Comparison of ENCODE assay signal across 8 cellular contexts in the genomic region with DNA sequence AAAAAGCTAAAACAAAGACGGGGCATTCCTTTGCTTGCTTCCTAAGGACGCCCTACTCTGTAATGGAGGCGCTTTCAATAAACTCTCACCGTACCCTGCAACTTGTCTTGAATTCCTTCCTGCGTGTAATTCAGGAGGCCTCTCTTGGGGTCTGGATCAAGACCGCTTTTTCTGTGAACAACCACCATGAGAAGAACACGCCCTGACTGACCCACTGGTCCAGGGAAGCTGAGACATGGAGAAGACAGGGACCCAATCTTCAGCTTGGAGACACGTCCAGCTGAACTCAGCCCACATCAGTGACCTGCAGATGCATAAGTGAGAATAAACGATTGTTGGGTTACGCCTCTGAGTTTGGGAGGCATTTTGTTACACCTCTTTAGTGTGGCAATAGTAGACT. TPM values are rescaled to one million over a fixed set of nuclear protein-coding genes. Genes with fewer than 3 reads are reported as not detected.
DNase-seq lines count a peak whose midpoint lies in the region; ATAC-seq and TF ChIP-seq lines count a peak whose summit lies in the region.

No MANE protein-coding gene starts in this region.

- no peak for DNase-seq in esophagus squamous epithelium (lab: John Stamatoyannopoulos, UW)
- DNase-seq in gastrocnemius medialis, result no peak
- DNase-seq in AG20443 (ENCODE audit: low spot score), result no peak
- no peak for DNase-seq in NCI-H446 (lab: John Stamatoyannopoulos, UW)
- no peak for DNase-seq in HK-2 (ENCODE audit: unreplicated experiment)
- DNase-seq in erythroblast (lab: John Stamatoyannopoulos, UW), result no peak

- TF ChIP-seq POLR2A in esophagus squamous epithelium (IDR thresholded peaks at IDR 0.05), result no peak
- TF ChIP-seq POLR2A in gastrocnemius medialis (IDR thresholded peaks at IDR 0.05), result no peak
- no peak for TF ChIP-seq POLR2A in erythroblast (IDR thresholded peaks at IDR 0.05; ENCODE audit: low read length)

- 94 to 98% methylated on average over 9 to 10 of the region's 10 CpGs for whole genome bisulfite sequencing in esophagus squamous epithelium, 2 donors

- H3K9ac ChIP-seq in ES-I3 (ENCODE audit: low read depth, low read length) (peak overlapping the region; percentile 42; the same call in 1 of the 2 replicates), OCI-LY1 (ENCODE audit: low read length) (peak overlapping the region; percentile 82; the same call in 1 of the 2 replicates)

- H3K9me3 ChIP-seq in ES-I3 (ENCODE audit: control insufficient read depth, insufficient read depth, low read length) (no peaks in the 10 kb centered on the region), OCI-LY1 (ENCODE audit: low read length) (no peaks in the 10 kb centered on the region), esophagus squamous epithelium (no peaks in the 10 kb centered on the region), gastrocnemius medialis (no peaks in the 10 kb centered on the region)

- intact Hi-C loops in esophagus squamous epithelium (cut with DNase I) (no loop called here), gastrocnemius medialis (cut with DNase I; ENCODE audit: low total_unique reads) (loop anchor here (10.0 kb wide), 2 partner anchors 145 to 685 kb away; no protein-coding TSS in a partner anchor)

- H2AFZ ChIP-seq in OCI-LY1 (ENCODE audit: low read length), result no peak overlapping the region; the same call in 1 of the 2 replicates

- ATAC-seq in gastrocnemius medialis, result no peak

- in situ Hi-C loops in gastrocnemius medialis (cut with MboI; ENCODE audit: low sequenced_read_pairs in 4 of 4), result loop anchor here in 3 of 4 donors (25.0 kb wide), 2 partner anchors 183 to 483 kb away; a partner anchor contains a TSS

- H3K9me2 ChIP-seq in OCI-LY1 (ENCODE audit: low read depth, low read length), result no peaks in the 10 kb centered on the region

- H3F3A ChIP-seq in OCI-LY1 (ENCODE audit: insufficient read depth, low read length), result no peaks in the 10 kb centered on the region

- peak overlapping the region; percentile 83 for H3K4me2 ChIP-seq in OCI-LY1 (ENCODE audit: low read length)

- no peaks in the 10 kb centered on the region for H3K79me2 ChIP-seq in OCI-LY1 (ENCODE audit: insufficient read depth, low read length)

- H3K36me3 ChIP-seq in ES-I3 (ENCODE audit: insufficient read depth, low read length), result no peaks in the 10 kb centered on the region
- H3K36me3 ChIP-seq in OCI-LY1 (ENCODE audit: insufficient read depth, low read length), result no peaks in the 10 kb centered on the region
- no peaks in the 10 kb centered on the region for H3K36me3 ChIP-seq in esophagus squamous epithelium
- no peaks in the 10 kb centered on the region for H3K36me3 ChIP-seq in gastrocnemius medialis

- H3K4me1 ChIP-seq in ES-I3 (ENCODE audit: insufficient read depth, low read length) (peaks cover 12% of the 10 kb centered on the region), OCI-LY1 (ENCODE audit: insufficient read depth, low read length, severe bottlenecking) (peaks cover 15% of the 10 kb centered on the region), esophagus squamous epithelium (peaks cover 6 to 21% (median 10%) of the 10 kb centered on the region in 3 donors), gastrocnemius medialis (no peaks in the 10 kb centered on the region)

- H3K27ac ChIP-seq in OCI-LY1 (ENCODE audit: low read depth, low read length, poor library complexity, severe bottlenecking) (peak overlapping the region; percentile 89), esophagus squamous epithelium (peak overlapping the region in 2 of 4 donors; percentile 84 to 90), gastrocnemius medialis (peak overlapping the region in 3 of 4 donors; percentile 77 to 86 (median 80))

- TF ChIP-seq CTCF in OCI-LY1 (IDR thresholded peaks at IDR 0.05; ENCODE audit: low read length), result no peak
- no peak for TF ChIP-seq CTCF in esophagus squamous epithelium (IDR thresholded peaks at IDR 0.05)
- no peak for TF ChIP-seq CTCF in gastrocnemius medialis (IDR thresholded peaks at IDR 0.05 in 4 of 5, conservative IDR thresholded peaks at IDR 0.05 in 1 of 5)

- no peaks in the 10 kb centered on the region for H4K20me1 ChIP-seq in OCI-LY1 (ENCODE audit: insufficient read depth, low read length)

- H3K4me3 ChIP-seq in OCI-LY1 (ENCODE audit: low read depth, low read length, poor library complexity, severe bottlenecking) (peak overlapping the region; percentile 71), esophagus squamous epithelium (peak overlapping the region; percentile 57 to 74 (median 60)), gastrocnemius medialis (peak overlapping the region; percentile 60 to 75 (median 68))

- H3K27me3 ChIP-seq in OCI-LY1 (ENCODE audit: insufficient read depth, low read length) (no peaks in the 10 kb centered on the region), esophagus squamous epithelium (no peaks in the 10 kb centered on the region), gastrocnemius medialis (no peaks in the 10 kb centered on the region)

RNA-seq across cellular contexts. Expression of a gene that starts 7.8 kb away (rescaled TPM):
- total RNA-seq in esophagus squamous epithelium (100 to 1,000 TPM in 3 of 4 donors, 10 to 100 TPM in 1; 69.6 to 147 (median 121) TPM), gastrocnemius medialis (100 to 1,000 TPM in 3 of 4 donors, 10 to 100 TPM in 1; 93.1 to 205 (median 153) TPM)

RNA-seq across cellular contexts. Expression of a gene that starts 42.9 kb away (rescaled TPM):
- total RNA-seq in esophagus squamous epithelium (10 to 100 TPM; 23.1 to 42.2 (median 33.1) TPM), gastrocnemius medialis (10 to 100 TPM; 60.8 to 78.4 (median 70.2) TPM)
